ENCODE assay signal across 8 cellular contexts in the genomic region with DNA sequence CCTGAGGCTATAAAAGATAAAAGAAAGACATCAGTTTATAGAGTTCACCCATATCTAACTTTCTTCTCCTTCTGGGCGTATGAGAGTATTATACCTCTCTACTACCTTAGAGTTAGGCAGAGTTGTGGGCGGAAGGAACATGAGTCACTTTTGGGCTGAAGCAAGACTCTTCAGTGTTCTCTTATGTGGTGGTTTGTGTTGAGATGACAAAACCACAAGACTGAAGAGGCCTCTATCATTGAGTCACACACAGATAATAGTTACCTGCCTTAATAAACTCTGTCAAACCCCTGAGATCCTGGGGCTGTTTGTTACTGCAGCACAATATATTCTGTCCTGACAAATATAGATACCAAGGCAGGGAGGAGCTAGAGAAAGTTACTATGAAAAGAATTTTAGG.
DNase-seq lines count a peak whose midpoint lies in the region; ATAC-seq and TF ChIP-seq lines count a peak whose summit lies in the region.

No MANE protein-coding gene starts in this region.

- no peak overlapping the region for H2AFZ ChIP-seq in hepatocyte

- no peak for TF ChIP-seq POLR2A in prostate gland (IDR thresholded peaks at IDR 0.05)

- DNase-seq in SIG-M5 treated with dmso at 0.1 percent for 504 hours (lab: John Stamatoyannopoulos, UW; ENCODE audit: unreplicated experiment) (peak; percentile 95), hepatocyte (ENCODE audit: low spot score) (no peak), nephron progenitor cell (no peak), right cardiac atrium (no peak), NCI-H187 treated with DMSO at 0.1 percent for 48 hours (lab: John Stamatoyannopoulos, UW) (no peak), prostate gland (ENCODE audit: low spot score) (no peak)

- H3K36me3 ChIP-seq in hepatocyte (replicated peaks; ENCODE audit: insufficient read depth, low read depth) = no peaks in the 10 kb centered on the region
- no peaks in the 10 kb centered on the region for H3K36me3 ChIP-seq in prostate gland

- H3K4me1 Mint-ChIP-seq in nephron progenitor cell = peaks cover 37% of the 10 kb centered on the region

- no peak overlapping the region for H3K27ac Mint-ChIP-seq in nephron progenitor cell

- H3K4me3 Mint-ChIP-seq in nephron progenitor cell = no peak overlapping the region

- peaks cover 4% of the 10 kb centered on the region for H3K9me3 Mint-ChIP-seq in nephron progenitor cell

- H3K27ac ChIP-seq in hepatocyte (peak overlapping the region; percentile 18), right cardiac atrium (ENCODE audit: low read length) (no peak overlapping the region), prostate gland (no peak overlapping the region)

- ATAC-seq in GM18909 (IDR thresholded peaks at IDR 0.05; ENCODE audit: poor library complexity, unreplicated experiment) (peak; percentile 83), HG02938 (IDR thresholded peaks at IDR 0.05; ENCODE audit: unreplicated experiment) (peak; percentile 73), right cardiac atrium (no peak)

- H3K4me1 ChIP-seq in hepatocyte (ENCODE audit: insufficient read depth) (no peaks in the 10 kb centered on the region), right cardiac atrium (ENCODE audit: control insufficient read depth, insufficient read depth, low read length) (peaks cover 3% of the 10 kb centered on the region), prostate gland (replicated peaks) (no peaks in the 10 kb centered on the region)

- no peaks in the 10 kb centered on the region for H4K20me1 ChIP-seq in hepatocyte (ENCODE audit: insufficient read depth, poor library complexity, severe bottlenecking)

- H3K27me3 ChIP-seq in hepatocyte = no peaks in the 10 kb centered on the region
- H3K27me3 ChIP-seq in right cardiac atrium (ENCODE audit: control insufficient read depth, insufficient read depth) = no peaks in the 10 kb centered on the region
- no peaks in the 10 kb centered on the region for H3K27me3 ChIP-seq in prostate gland (replicated peaks; ENCODE audit: insufficient read depth)

- no peaks in the 10 kb centered on the region for H3K27me3 Mint-ChIP-seq in nephron progenitor cell (ENCODE audit: low read depth, poor library complexity)

- H3K9me3 ChIP-seq in hepatocyte (ENCODE audit: low read depth) = no peaks in the 10 kb centered on the region
- H3K9me3 ChIP-seq in right cardiac atrium (ENCODE audit: control insufficient read depth, low read length) = no peaks in the 10 kb centered on the region
- no peaks in the 10 kb centered on the region for H3K9me3 ChIP-seq in prostate gland

- 77% methylated on average over 2 of the region's 2 CpGs for WGBS in hepatocyte (ENCODE audit: low lambda C conversion rate, missing lambda C conversion rate)
- 88% methylated on average over 2 of the region's 2 CpGs for WGBS in right cardiac atrium
- 84% methylated on average over 2 of the region's 2 CpGs for WGBS in prostate gland

- H3K36me3 Mint-ChIP-seq in nephron progenitor cell (ENCODE audit: low read depth) = peaks cover 4% of the 10 kb centered on the region

- intact Hi-C loops in right cardiac atrium (cut with DNase I) (no loop called here), prostate gland (cut with DNase I) (no loop called here)

- H3K4me3 ChIP-seq in hepatocyte (no peak overlapping the region), right cardiac atrium (ENCODE audit: low read length) (no peak overlapping the region), prostate gland (no peak overlapping the region)

- H3K4me2 ChIP-seq in hepatocyte = no peak overlapping the region

- TF ChIP-seq CTCF in hepatocyte (IDR thresholded peaks at IDR 0.05; ENCODE audit: poor library complexity) (no peak), nephron progenitor cell (IDR thresholded peaks at IDR 0.05) (no peak), prostate gland (IDR thresholded peaks at IDR 0.05) (no peak)

- H3K9me2 ChIP-seq in hepatocyte (replicated peaks; ENCODE audit: insufficient read depth) = no peaks in the 10 kb centered on the region

- peaks cover 10% of the 10 kb centered on the region for H3K79me2 ChIP-seq in hepatocyte

Comparison
In these comparisons a context has a peak if more than half of its experiments do, and no peak if none do; other contexts are left out.
1. ATAC-seq: peak in GM18909 (single experiment) and HG02938 (single experiment); none in right cardiac atrium (0 of 2).